22 cellular contexts compared by ENCODE assay signal in the genomic region with DNA sequence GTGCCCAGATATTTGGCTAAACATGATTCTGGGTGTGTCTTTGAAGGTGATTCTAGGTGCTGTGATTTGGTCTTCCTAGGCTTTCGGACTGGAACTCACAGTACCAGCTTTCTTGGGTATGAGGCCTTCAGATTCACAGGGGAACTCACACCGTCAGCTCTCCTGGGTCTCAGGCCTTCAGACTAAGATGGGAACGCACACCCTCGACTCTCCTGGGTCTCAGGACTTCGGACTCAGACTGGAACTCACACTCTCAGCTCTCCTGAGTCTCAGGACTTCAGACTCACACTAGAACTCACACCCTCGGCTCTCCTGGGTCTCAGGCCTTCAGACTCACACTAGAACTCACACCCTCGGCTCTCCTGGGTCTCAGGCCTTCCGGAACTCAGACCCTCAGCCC.
A peak's percentile ranks its signal among the peaks of the same experiment; 100 is the strongest.
DNase-seq lines count a peak whose midpoint lies in the region; ATAC-seq, FAIRE-seq and TF ChIP-seq lines count a peak whose summit lies in the region.
"Had no signal": no experiment of that assay in that cellular context is flagged by ENCODE, and none has a peak within 500 bp of the region (broad histone marks: within the 10 kb centered on the region; RNA-seq: fewer than 3 reads in every experiment).

No MANE protein-coding gene starts in this region.

- peak; percentile 40 to 63 for ATAC-seq in activated naive CD4-positive, alpha-beta T cell treated with anti-CD3 and anti-CD28 coated beads, Interleukin-2, amount 50 U/mL, for 72 hours
- ATAC-seq in T-helper 17 cell (no peak), naive B cell (ENCODE audit: low read depth in 2 of 2) (no peak), upper lobe of right lung (no peak)

- no peak overlapping the region for H3K4me3 Mint-ChIP-seq in activated naive CD4-positive, alpha-beta T cell treated with anti-CD3 and anti-CD28 coated beads, Interleukin-2, amount 10 ng/mL, durations not matched to agents 7 days and 5 days
- H3K4me3 Mint-ChIP-seq in T-helper 17 cell = no peak overlapping the region
- H3K4me3 Mint-ChIP-seq in naive B cell = no peak overlapping the region

- no peak for FAIRE-seq in small intestine (lab: Jason Lieb, UNC)
- FAIRE-seq: GM18507, H54 had no signal

- H3K27me3 ChIP-seq in upper lobe of right lung = no peaks in the 10 kb centered on the region
- no peaks in the 10 kb centered on the region for H3K27me3 ChIP-seq in small intestine (ENCODE audit: control insufficient read depth in 2 of 2, insufficient read depth in 2 of 2, low read length in 2 of 2)
- H3K27me3 ChIP-seq: Peyer's patch had no signal

- no peak for DNase-seq in activated naive CD4-positive, alpha-beta T cell treated with anti-CD3 and anti-CD28 coated beads, Interleukin-2, amount 50 U/mL, for 72 hours (ENCODE audit: low spot score in 2 of 2)
- no peak for DNase-seq in activated naive CD4-positive, alpha-beta T cell treated with anti-CD3 and anti-CD28 coated beads, Interleukin-2, amount 10 ng/mL, durations not matched to agents 7 days and 5 days
- DNase-seq in T-helper 17 cell (no peak), naive B cell (no peak), upper lobe of right lung (peak; percentile 10), middle frontal gyrus (ENCODE audit: extremely low spot score, low spot score) (no peak), small intestine (no peak)
- DNase-seq: DMS153, Karpas-422, NCI-H1092, NCI-H1417 treated with DMSO at 0.1 percent for 48 hours, NCI-H187, NCI-H2081 treated with DMSO at 0.1 percent for 48 hours, NCI-H2171, NCI-H226, NCI-H510A, NCI-H69, OCI-M1, Peyer's patch, SHP77 treated with DMSO at 0.1 percent for 48 hours had no signal

- H3K27me3 Mint-ChIP-seq in activated naive CD4-positive, alpha-beta T cell treated with anti-CD3 and anti-CD28 coated beads, Interleukin-2, amount 10 ng/mL, durations not matched to agents 7 days and 5 days = peaks cover 17% of the 10 kb centered on the region
- H3K27me3 Mint-ChIP-seq in T-helper 17 cell (peaks cover 8% of the 10 kb centered on the region), naive B cell (peaks cover 6 to 28% (median 19%) of the 10 kb centered on the region in 3 donors)

- H3K4me3 ChIP-seq in upper lobe of right lung (no peak overlapping the region), small intestine (ENCODE audit: low read depth in 1 of 2, low read length in 2 of 2) (no peak overlapping the region)
- H3K4me3 ChIP-seq: Peyer's patch had no signal

- H3K27ac ChIP-seq in upper lobe of right lung (no peak overlapping the region), small intestine (ENCODE audit: low read depth in 1 of 2, low read length in 1 of 2) (no peak overlapping the region)
- H3K27ac ChIP-seq: Peyer's patch had no signal

- CTCF ChIA-PET in activated naive CD4-positive, alpha-beta T cell treated with anti-CD3 and anti-CD28 coated beads, Interleukin-2, amount 10 ng/mL, durations not matched to agents 7 days and 5 days (lab: Charles Lee) = no interaction called here

- peaks cover 8% of the 10 kb centered on the region for H3K4me1 Mint-ChIP-seq in activated naive CD4-positive, alpha-beta T cell treated with anti-CD3 and anti-CD28 coated beads, Interleukin-2, amount 10 ng/mL, durations not matched to agents 7 days and 5 days
- H3K4me1 Mint-ChIP-seq in T-helper 17 cell = peaks cover 3% of the 10 kb centered on the region
- H3K4me1 Mint-ChIP-seq in naive B cell = peaks cover 0 to 8% (median 7%) of the 10 kb centered on the region in 3 donors

- WGBS in small intestine, 3 donors = 27 to 81% (median 51%) methylated on average over 8 of the region's 8 CpGs

- TF ChIP-seq CTCF in upper lobe of right lung (IDR thresholded peaks at IDR 0.05) = no peak

- H3K36me3 ChIP-seq in upper lobe of right lung (no peaks in the 10 kb centered on the region), small intestine (ENCODE audit: control insufficient read depth in 2 of 2, insufficient read depth in 2 of 2, low read length in 2 of 2) (no peaks in the 10 kb centered on the region)
- H3K36me3 ChIP-seq: Peyer's patch had no signal

- no peaks in the 10 kb centered on the region for H3K9me3 ChIP-seq in T-helper 17 cell (ENCODE audit: control insufficient read depth, low read length, poor library complexity, severe bottlenecking)
- H3K9me3 ChIP-seq in upper lobe of right lung = no peaks in the 10 kb centered on the region
- H3K9me3 ChIP-seq in small intestine (ENCODE audit: control insufficient read depth, low read depth) = no peaks in the 10 kb centered on the region

- H3K4me1 ChIP-seq in upper lobe of right lung (no peaks in the 10 kb centered on the region), small intestine (ENCODE audit: control insufficient read depth in 2 of 2, insufficient read depth in 1 of 2, low read depth in 1 of 2, low read length in 1 of 2) (no peaks in the 10 kb centered on the region)
- H3K4me1 ChIP-seq: Peyer's patch had no signal

- intact Hi-C loops in upper lobe of right lung (cut with DNase I) = no loop called here

- H3K9me3 Mint-ChIP-seq in activated naive CD4-positive, alpha-beta T cell treated with anti-CD3 and anti-CD28 coated beads, Interleukin-2, amount 50 U/mL, for 72 hours = peaks cover 0 to 11% of the 10 kb centered on the region in 2 donors
- peaks cover 18% of the 10 kb centered on the region for H3K9me3 Mint-ChIP-seq in activated naive CD4-positive, alpha-beta T cell treated with anti-CD3 and anti-CD28 coated beads, Interleukin-2, amount 10 ng/mL, durations not matched to agents 7 days and 5 days
- H3K9me3 Mint-ChIP-seq in naive B cell = peaks cover 10 to 19% (median 16%) of the 10 kb centered on the region in 7 donors

- peaks cover 9 to 12% of the 10 kb centered on the region in 2 donors for H3K36me3 Mint-ChIP-seq in activated naive CD4-positive, alpha-beta T cell treated with anti-CD3 and anti-CD28 coated beads, Interleukin-2, amount 50 U/mL, for 72 hours
- H3K36me3 Mint-ChIP-seq in activated naive CD4-positive, alpha-beta T cell treated with anti-CD3 and anti-CD28 coated beads, Interleukin-2, amount 10 ng/mL, durations not matched to agents 7 days and 5 days = no peaks in the 10 kb centered on the region
- H3K36me3 Mint-ChIP-seq in T-helper 17 cell (ENCODE audit: low read depth) (peaks cover 6% of the 10 kb centered on the region), naive B cell (peaks cover 9 to 13% of the 10 kb centered on the region in 2 donors)

- H3K27ac Mint-ChIP-seq in activated naive CD4-positive, alpha-beta T cell treated with anti-CD3 and anti-CD28 coated beads, Interleukin-2, amount 50 U/mL, for 72 hours = peak overlapping the region; percentile 37 to 95
- no peak overlapping the region for H3K27ac Mint-ChIP-seq in activated naive CD4-positive, alpha-beta T cell treated with anti-CD3 and anti-CD28 coated beads, Interleukin-2, amount 10 ng/mL, durations not matched to agents 7 days and 5 days
- peak overlapping the region; percentile 35 for H3K27ac Mint-ChIP-seq in T-helper 17 cell
- H3K27ac Mint-ChIP-seq in naive B cell = peak overlapping the region in 4 of 6 donors; percentile 11 to 96 (median 36)

Comparison
In these comparisons a context has a peak if more than half of its experiments do, and no peak if none do; other contexts are left out.
1. ATAC-seq: peak in activated naive CD4-positive, alpha-beta T cell treated with anti-CD3 and anti-CD28 coated beads, Interleukin-2, amount 50 U/mL, for 72 hours (2 of 2); none in T-helper 17 cell (single experiment), naive B cell (0 of 2) and upper lobe of right lung (single experiment).